In genomic region chr7:74183653-74184450, GRCh38 we compare ENCODE assay signal across 1 cellular context.
TF ChIP-seq lines count a peak whose summit lies in the region.

No MANE protein-coding gene starts in this region.

TF ChIP-seq in H1, 55 proteins besides CTCF, POLR2A, EP300 and RAD21:
- no peak for TF ChIP-seq POU5F1 (IDR thresholded peaks at IDR 0.05; ENCODE audit: low read depth, low read length)
- no peak for TF ChIP-seq GABPA (IDR thresholded peaks at IDR 0.05; ENCODE audit: borderline replicate concordance, insufficient read depth, low read length)
- TF ChIP-seq HDAC2 (IDR thresholded peaks at IDR 0.05; ENCODE audit: borderline replicate concordance in 1 of 2, low read depth in 2 of 2, low read length in 2 of 2): no peak
- no peak for TF ChIP-seq TAF7 (optimal IDR thresholded peaks at IDR 0.05; ENCODE audit: borderline replicate concordance, low read depth, low read length)
